1 cellular context compared by ENCODE assay signal in genomic region chr6:140463312-140463710, GRCh38.
TF ChIP-seq lines count a peak whose summit lies in the region.

No MANE protein-coding gene starts in this region.

TF ChIP-seq in HCT116, 20 proteins besides CTCF, POLR2A, EP300 and RAD21 (continued from another document):
- TF ChIP-seq, protein P1, sequence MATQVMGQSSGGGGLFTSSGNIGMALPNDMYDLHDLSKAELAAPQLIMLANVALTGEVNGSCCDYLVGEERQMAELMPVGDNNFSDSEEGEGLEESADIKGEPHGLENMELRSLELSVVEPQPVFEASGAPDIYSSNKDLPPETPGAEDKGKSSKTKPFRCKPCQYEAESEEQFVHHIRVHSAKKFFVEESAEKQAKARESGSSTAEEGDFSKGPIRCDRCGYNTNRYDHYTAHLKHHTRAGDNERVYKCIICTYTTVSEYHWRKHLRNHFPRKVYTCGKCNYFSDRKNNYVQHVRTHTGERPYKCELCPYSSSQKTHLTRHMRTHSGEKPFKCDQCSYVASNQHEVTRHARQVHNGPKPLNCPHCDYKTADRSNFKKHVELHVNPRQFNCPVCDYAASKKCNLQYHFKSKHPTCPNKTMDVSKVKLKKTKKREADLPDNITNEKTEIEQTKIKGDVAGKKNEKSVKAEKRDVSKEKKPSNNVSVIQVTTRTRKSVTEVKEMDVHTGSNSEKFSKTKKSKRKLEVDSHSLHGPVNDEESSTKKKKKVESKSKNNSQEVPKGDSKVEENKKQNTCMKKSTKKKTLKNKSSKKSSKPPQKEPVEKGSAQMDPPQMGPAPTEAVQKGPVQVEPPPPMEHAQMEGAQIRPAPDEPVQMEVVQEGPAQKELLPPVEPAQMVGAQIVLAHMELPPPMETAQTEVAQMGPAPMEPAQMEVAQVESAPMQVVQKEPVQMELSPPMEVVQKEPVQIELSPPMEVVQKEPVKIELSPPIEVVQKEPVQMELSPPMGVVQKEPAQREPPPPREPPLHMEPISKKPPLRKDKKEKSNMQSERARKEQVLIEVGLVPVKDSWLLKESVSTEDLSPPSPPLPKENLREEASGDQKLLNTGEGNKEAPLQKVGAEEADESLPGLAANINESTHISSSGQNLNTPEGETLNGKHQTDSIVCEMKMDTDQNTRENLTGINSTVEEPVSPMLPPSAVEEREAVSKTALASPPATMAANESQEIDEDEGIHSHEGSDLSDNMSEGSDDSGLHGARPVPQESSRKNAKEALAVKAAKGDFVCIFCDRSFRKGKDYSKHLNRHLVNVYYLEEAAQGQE (IDR thresholded peaks at IDR 0.05; ENCODE audit: low read depth) = no peak
- no peak for TF ChIP-seq SRF (IDR thresholded peaks at IDR 0.05; ENCODE audit: low read depth)
- TF ChIP-seq FOSL1 (IDR thresholded peaks at IDR 0.05; ENCODE audit: low read depth) = no peak
- no peak for TF ChIP-seq JUND (IDR thresholded peaks at IDR 0.05)
- no peak for TF ChIP-seq POLR2AphosphoS5 (IDR thresholded peaks at IDR 0.05; ENCODE audit: low read depth, low read length)
- TF ChIP-seq EZH2 (IDR thresholded peaks at IDR 0.05) = no peak
- no peak for TF ChIP-seq TCF7L2 (IDR thresholded peaks at IDR 0.05; ENCODE audit: borderline replicate concordance, extremely low read depth, insufficient read depth, insufficient read length)
- TF ChIP-seq, protein P2, sequence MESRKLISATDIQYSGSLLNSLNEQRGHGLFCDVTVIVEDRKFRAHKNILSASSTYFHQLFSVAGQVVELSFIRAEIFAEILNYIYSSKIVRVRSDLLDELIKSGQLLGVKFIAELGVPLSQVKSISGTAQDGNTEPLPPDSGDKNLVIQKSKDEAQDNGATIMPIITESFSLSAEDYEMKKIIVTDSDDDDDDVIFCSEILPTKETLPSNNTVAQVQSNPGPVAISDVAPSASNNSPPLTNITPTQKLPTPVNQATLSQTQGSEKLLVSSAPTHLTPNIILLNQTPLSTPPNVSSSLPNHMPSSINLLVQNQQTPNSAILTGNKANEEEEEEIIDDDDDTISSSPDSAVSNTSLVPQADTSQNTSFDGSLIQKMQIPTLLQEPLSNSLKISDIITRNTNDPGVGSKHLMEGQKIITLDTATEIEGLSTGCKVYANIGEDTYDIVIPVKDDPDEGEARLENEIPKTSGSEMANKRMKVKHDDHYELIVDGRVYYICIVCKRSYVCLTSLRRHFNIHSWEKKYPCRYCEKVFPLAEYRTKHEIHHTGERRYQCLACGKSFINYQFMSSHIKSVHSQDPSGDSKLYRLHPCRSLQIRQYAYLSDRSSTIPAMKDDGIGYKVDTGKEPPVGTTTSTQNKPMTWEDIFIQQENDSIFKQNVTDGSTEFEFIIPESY (IDR thresholded peaks at IDR 0.05; ENCODE audit: extremely low read depth, insufficient replicate concordance, low read length) = no peak
- no peak for TF ChIP-seq ELF1 (IDR thresholded peaks at IDR 0.05; ENCODE audit: borderline replicate concordance, low read depth)
